13 cellular contexts compared by ENCODE assay signal in the genomic region with DNA sequence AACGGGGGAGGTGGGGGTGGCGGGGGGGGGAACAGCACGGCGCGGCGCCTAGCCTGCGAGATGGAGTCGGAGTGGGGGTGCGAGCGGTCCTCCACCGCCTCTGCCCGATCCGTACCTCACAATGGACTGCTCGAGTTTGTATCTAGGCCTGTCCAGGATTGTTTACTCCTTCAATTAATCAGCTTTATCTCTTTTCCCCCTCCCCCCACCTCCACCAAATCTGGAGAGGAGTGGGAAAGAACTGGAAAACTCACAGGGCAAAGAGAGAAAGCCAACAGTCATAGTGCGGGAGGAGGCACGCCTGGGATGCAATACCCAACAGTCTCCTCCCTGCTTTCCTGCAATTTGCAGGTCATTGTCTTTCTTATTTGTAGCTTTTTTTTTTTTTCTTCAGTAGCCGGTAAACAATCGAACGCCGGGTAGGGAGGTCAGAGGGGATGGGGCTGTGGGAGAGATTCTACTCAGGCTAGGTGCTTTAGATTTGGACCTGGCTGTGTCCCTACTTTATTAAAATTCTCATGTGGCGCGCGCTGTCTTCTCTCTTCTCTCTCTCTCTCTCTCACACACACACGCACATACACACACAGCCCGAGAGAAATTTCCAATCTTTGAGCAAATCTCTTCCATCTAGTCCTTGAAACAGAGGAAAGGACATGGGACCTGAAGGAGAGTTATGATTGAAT. TPM values are rescaled to one million over a fixed set of nuclear protein-coding genes. Genes with fewer than 3 reads are reported as not detected.
DNase-seq lines count a peak whose midpoint lies in the region; ATAC-seq and TF ChIP-seq lines count a peak whose summit lies in the region.
"Had no signal": no experiment of that assay in that cellular context is flagged by ENCODE, and none has a peak within 500 bp of the region (broad histone marks: within the 10 kb centered on the region; RNA-seq: fewer than 3 reads in every experiment).

No MANE protein-coding gene starts in this region.

- ATAC-seq in GM19463 (IDR thresholded peaks at IDR 0.05; ENCODE audit: unreplicated experiment) = no peak
- ATAC-seq in HG02763 (IDR thresholded peaks at IDR 0.05; ENCODE audit: unreplicated experiment) = no peak
- ATAC-seq: CD8-positive, alpha-beta T cell had no signal

- H3K36me3 ChIP-seq in endocrine pancreas (ENCODE audit: control insufficient read depth, insufficient read depth, low read length) (no peaks in the 10 kb centered on the region), suprapubic skin (no peaks in the 10 kb centered on the region)

- TF ChIP-seq POLR2A in suprapubic skin (IDR thresholded peaks at IDR 0.05) = no peak

- DNase-seq in SK-N-DZ (ENCODE audit: low spot score) (peak; percentile 82), left kidney (ENCODE audit: low read depth, low spot score) (peak; percentile 83), suprapubic skin (ENCODE audit: low spot score in 2 of 2) (no peak)
- DNase-seq in stimulated activated naive CD4-positive, alpha-beta T cell (lab: John Stamatoyannopoulos, UW) = no peak
- DNase-seq: activated CD4-positive, alpha-beta T cell treated with anti-CD3 and anti-CD28 coated beads for 1 hour; CD8-positive, alpha-beta T cell; NCI-H1092 treated with DMSO at 0.1 percent for 48 hours; NCI-H748 treated with DMSO at 0.1 percent for 48 hours; stimulated activated CD4-positive, alpha-beta T cell treated with anti-CD3 and anti-CD28 coated beads, Interleukin-12 subunit alpha, Interleukin-12 subunit beta, amount 100 ng/mL, for 4 hours; SW 1271 had no signal

- H3K27me3 ChIP-seq in endocrine pancreas (ENCODE audit: control insufficient read depth, insufficient read depth, low read length) (no peaks in the 10 kb centered on the region), suprapubic skin (peaks cover 46% of the 10 kb centered on the region)

- no peak overlapping the region for H3K27ac ChIP-seq in suprapubic skin

- no peak for TF ChIP-seq CTCF in suprapubic skin (IDR thresholded peaks at IDR 0.05)

- TF ChIP-seq EP300 in suprapubic skin (IDR thresholded peaks at IDR 0.05) = no peak

- H3K9me3 ChIP-seq in endocrine pancreas (ENCODE audit: control insufficient read depth, low read length) (no peaks in the 10 kb centered on the region), suprapubic skin (no peaks in the 10 kb centered on the region)

- H3K4me1 ChIP-seq in endocrine pancreas (ENCODE audit: control insufficient read depth, insufficient read depth, low read length) (no peaks in the 10 kb centered on the region), suprapubic skin (peaks cover 29% of the 10 kb centered on the region)

- peak overlapping the region; percentile 56 for H3K9ac ChIP-seq in endocrine pancreas (ENCODE audit: control insufficient read depth, insufficient read depth, low read length)

- WGBS in suprapubic skin = 57% methylated on average over 25 of the region's 25 CpGs

- H3K4me3 ChIP-seq in endocrine pancreas (ENCODE audit: control insufficient read depth, insufficient read depth, low read length) (peak overlapping the region; percentile 89), suprapubic skin (peak overlapping the region; percentile 14)

RNA-seq across cellular contexts. Expression of a gene that starts 6.9 kb away (rescaled TPM):
- 133 and 168 TPM in 2 replicates for polyA plus RNA-seq in SK-N-DZ (2014; cell fraction: cytosol; rRNA removed)
- polyA plus RNA-seq in SK-N-DZ (2014; cell fraction: nucleus; rRNA removed) = 136 and 171 TPM in 2 replicates
- total RNA-seq in suprapubic skin = 10 to 100 TPM in 3 of 4 donors, 1 to 10 TPM in 1; 9.0 to 18.5 (median 16.3) TPM
- total RNA-seq: CD8-positive, alpha-beta T cell had no signal

Comparison
In these comparisons a context has a peak if more than half of its experiments do, and no peak if none do; other contexts are left out.
1. DNase-seq: peak in SK-N-DZ (single experiment) and left kidney (single experiment); none in suprapubic skin (0 of 2) and stimulated activated naive CD4-positive, alpha-beta T cell (0 of 6).